1 cellular context compared by ENCODE assay signal in genomic region chr6:50821431-50822077, GRCh38.
TF ChIP-seq lines count a peak whose summit lies in the region.

No MANE protein-coding gene starts in this region.

TF ChIP-seq in H1, 55 proteins besides CTCF, POLR2A, EP300 and RAD21:
- TF ChIP-seq BCL11A (IDR thresholded peaks at IDR 0.05; ENCODE audit: low read depth in 2 of 2, low read length in 2 of 2) (no peak), EZH2 (IDR thresholded peaks at IDR 0.05; ENCODE audit: low read depth, low read length, severe bottlenecking) (peak; percentile 66), ZNF274 (IDR thresholded peaks at IDR 0.05; ENCODE audit: borderline replicate concordance, extremely low read depth, low read length) (no peak), SUZ12 (IDR thresholded peaks at IDR 0.05; ENCODE audit: low read length) (peak; percentile 42), SIX5 (IDR thresholded peaks at IDR 0.05; ENCODE audit: low read depth, low read length) (no peak), RNF2 (IDR thresholded peaks at IDR 0.05; ENCODE audit: borderline replicate concordance, low read depth, low read length, missing control alignments, poor library complexity, severe bottlenecking) (peak; percentile 90), HDAC6 (IDR thresholded peaks at IDR 0.05; ENCODE audit: low read depth, low read length) (no peak), GABPA (IDR thresholded peaks at IDR 0.05; ENCODE audit: borderline replicate concordance, insufficient read depth, low read length) (no peak), CREB1 (IDR thresholded peaks at IDR 0.05) (no peak), RFX5 (IDR thresholded peaks at IDR 0.05; ENCODE audit: borderline replicate concordance, low read depth, low read length) (no peak), SIN3A (conservative IDR thresholded peaks at IDR 0.05 in 1 of 2, IDR thresholded peaks at IDR 0.05 in 1 of 2; ENCODE audit: low read depth in 1 of 2, low read length in 2 of 2) (no peak), EGR1 (IDR thresholded peaks at IDR 0.05; ENCODE audit: borderline replicate concordance, low read depth, low read length) (no peak), SIRT6 (IDR thresholded peaks at IDR 0.05; ENCODE audit: low read length) (no peak), PHF8 (conservative IDR thresholded peaks at IDR 0.05; ENCODE audit: low read depth, low read length) (no peak), TAF1 (IDR thresholded peaks at IDR 0.05; ENCODE audit: low read depth, low read length) (no peak)
